Comparison of ENCODE assay signal across 7 cellular contexts in genomic region chr22:17036842-17037711, GRCh38. TPM values are rescaled to one million over a fixed set of nuclear protein-coding genes. Genes with fewer than 3 reads are reported as not detected.
DNase-seq lines count a peak whose midpoint lies in the region; ATAC-seq, FAIRE-seq and TF ChIP-seq lines count a peak whose summit lies in the region.
"Not testable (repeated sequence)": the region's sequence is repeated elsewhere in the genome, so short reads cannot be mapped to it uniquely, and the experiment has no call there.

No MANE protein-coding gene starts in this region.

- H3K4me3 Mint-ChIP-seq in T-cell, result peak overlapping the region; percentile 47 to 76 (median 49)

- H3K9me1 ChIP-seq in K562 (ENCODE audit: control insufficient read depth, insufficient read depth, low read length), result not testable (repeated sequence)

- FAIRE-seq in GM12892 (lab: Jason Lieb, UNC), result peak; percentile 81
- peak; percentile 64 for FAIRE-seq in K562 (lab: Jason Lieb, UNC)

- TSS peak; percentile 62 for BruUV-seq in K562 (replicated peaks; lab: Mats Ljungman, UMichigan)

- peak overlapping the region; percentile 58 for H3K4me3 ChIP-seq in LNCaP clone FGC (ENCODE audit: low read depth, low read length)
- peak overlapping the region; percentile 79 for H3K4me3 ChIP-seq in K562
- H3K4me3 ChIP-seq in heart left ventricle, result peak overlapping the region in 11 of 12 donors; percentile 28 to 60 (median 48)
- peak overlapping the region; percentile 24 to 27 for H3K4me3 ChIP-seq in prostate gland

- H3K27ac ChIP-seq in K562 (ENCODE audit: extremely low read depth, low read depth, low read length) (peak overlapping the region; percentile 84), heart left ventricle (peak overlapping the region in 8 of 12 donors; percentile 15 to 53 (median 43))
- H3K27ac ChIP-seq in prostate gland, result not testable (repeated sequence)

- not testable (repeated sequence) for H4K20me1 ChIP-seq in K562 (replicated peaks; ENCODE audit: control insufficient read depth, insufficient read depth, low read length)

- intact Hi-C loops in K562 (cut with micrococcal nuclease); heart left ventricle (cut with DNase I); prostate gland (cut with DNase I): not testable (repeated sequence)

- H3K36me3 Mint-ChIP-seq in T-cell, result not testable (repeated sequence)

- peaks cover 15 to 27% of the 10 kb centered on the region in 2 donors for H3K27me3 Mint-ChIP-seq in T-cell

- H3K9me3 ChIP-seq in K562 (replicated peaks; ENCODE audit: control insufficient read depth, insufficient read depth, low read depth, low read length); heart left ventricle; prostate gland: not testable (repeated sequence)

- peak; percentile 54 for ATAC-seq in HG02610 (IDR thresholded peaks at IDR 0.05; ENCODE audit: unreplicated experiment)
- peak; percentile 79 to 89 (median 86) for ATAC-seq in T-cell (replicated peaks in 1 of 4)
- peak; percentile 93 for ATAC-seq in K562
- peak; percentile 75 to 91 (median 90) for ATAC-seq in heart left ventricle

- not testable (repeated sequence) for DNase-seq in GM12892 (ENCODE audit: insufficient read length); LNCaP clone FGC (ENCODE audit: low read depth); T-cell; prostate gland (ENCODE audit: low spot score)
- DNase-seq in K562 (ENCODE audit: extremely low read depth in 1 of 4, low spot score in 3 of 4) (peak; percentile 46 to 65 (median 50)), heart left ventricle (peak in 1 of 5 donors; percentile 70)

- WGBS in K562 (ENCODE audit: insufficient coverage, low coverage, missing lambda C conversion rate), result 7% methylated on average over 28 of the region's 56 CpGs
- 26 to 79% (median 30%) methylated on average over 8 to 38 of the region's 56 CpGs for WGBS in heart left ventricle, 4 donors
- WGBS in prostate gland, result 49% methylated on average over 28 of the region's 56 CpGs

- in situ Hi-C loops in K562 (cut with MboI), result loop anchor here (10.0 kb wide), 1 partner anchor 1158 kb away; no protein-coding TSS in a partner anchor

- CTCF ChIA-PET in T-cell (lab: Charles Lee); K562 (lab: Yijun Ruan, JAX; ENCODE audit: low intra/inter-chr PET ratio): not testable (repeated sequence)

- peak overlapping the region; percentile 73 for H3K4me2 ChIP-seq in K562 (ENCODE audit: insufficient read depth, low read length)

- peaks cover 43% of the 10 kb centered on the region for H3K79me2 ChIP-seq in K562 (ENCODE audit: control insufficient read depth, insufficient read depth, low read length)

- peaks cover 6 to 14% (median 13%) of the 10 kb centered on the region in 3 donors for H3K4me1 Mint-ChIP-seq in T-cell

- POLR2A ChIA-PET in T-cell (lab: Charles Lee), result not testable (repeated sequence)
- POLR2A ChIA-PET in K562 (lab: Yijun Ruan, JAX), result interaction anchor here (1.0 kb wide), 1 partner anchor 10 kb away, joined by 3 read pairs; no protein-coding TSS in a partner anchor

- peak overlapping the region; percentile 86 to 91 for H3K9ac ChIP-seq in K562 (ENCODE audit: insufficient read depth in 1 of 2, low read depth in 2 of 2, low read length in 2 of 2)

- H3K9me3 Mint-ChIP-seq in T-cell, result not testable (repeated sequence)

- peaks cover 2 to 16% of the 10 kb centered on the region in 2 experiments; a peak in 2 of 5 replicates for H3K4me1 ChIP-seq in K562 (replicated peaks in 1 of 2; ENCODE audit: control insufficient read depth in 2 of 2, insufficient read depth in 2 of 2, low read length in 2 of 2)
- not testable (repeated sequence) for H3K4me1 ChIP-seq in heart left ventricle; prostate gland (replicated peaks)

- H3K27me3 ChIP-seq in K562 (ENCODE audit: control insufficient read depth in 2 of 2, insufficient read depth in 2 of 2, low read length in 2 of 2); prostate gland (replicated peaks; ENCODE audit: insufficient read depth): not testable (repeated sequence)
- peaks cover 0 to 32% (median 7%) of the 10 kb centered on the region in 9 donors for H3K27me3 ChIP-seq in heart left ventricle

- TF ChIP-seq EP300 in K562 (IDR thresholded peaks at IDR 0.05; ENCODE audit: low read length), result not testable (repeated sequence)

- H3K27ac Mint-ChIP-seq in T-cell, result not testable (repeated sequence)

- not testable (repeated sequence) for TF ChIP-seq RAD21 in K562 (CRISPR knock-in tag; conservative IDR thresholded peaks at IDR 0.05 in 1 of 2, IDR thresholded peaks at IDR 0.05 in 1 of 2)

- TF ChIP-seq CTCF in LNCaP clone FGC (IDR thresholded peaks at IDR 0.05; ENCODE audit: control insufficient read depth, extremely low read depth, insufficient read depth); K562 (IDR thresholded peaks at IDR 0.05 in 2 of 3, conservative IDR thresholded peaks at IDR 0.05 in 1 of 3; ENCODE audit: insufficient read depth in 2 of 3, low read depth in 1 of 3, low read length in 3 of 3); heart left ventricle (IDR thresholded peaks at IDR 0.05); prostate gland (IDR thresholded peaks at IDR 0.05): not testable (repeated sequence)

- not testable (repeated sequence) for TF ChIP-seq POLR2A in GM12892 (IDR thresholded peaks at IDR 0.05; ENCODE audit: low read depth, low read length); heart left ventricle (IDR thresholded peaks at IDR 0.05); prostate gland (IDR thresholded peaks at IDR 0.05)
- TF ChIP-seq POLR2A in K562 (conservative IDR thresholded peaks at IDR 0.05), result 0 out of 2 replicates have a peak, but pooled peaks have one; percentile 41

- H3K36me3 ChIP-seq in K562 (ENCODE audit: control insufficient read depth, insufficient read depth, low read length); heart left ventricle; prostate gland: not testable (repeated sequence)

- peak overlapping the region; percentile 89 for H2AFZ ChIP-seq in K562 (ENCODE audit: low read depth, low read length)

TF ChIP-seq in K562, 482 proteins besides CTCF, POLR2A, EP300 and RAD21 (continues in another document):
- TF ChIP-seq ZNF583 (CRISPR knock-in tag; IDR thresholded peaks at IDR 0.05) (peak; percentile 53; the same call in 1 of the 2 replicates), L3MBTL2 (IDR thresholded peaks at IDR 0.05) (peak; percentile 89), EP400 (IDR thresholded peaks at IDR 0.05) (peak; percentile 48)

RNA-seq across cellular contexts. Expression of gene GAB4, which starts 29.1 kb away (rescaled TPM):
- not detected for polyA plus RNA-seq in GM12892 (2012; ENCODE audit: missing spikeins)
- under 1 TPM in 1 of 5 donors, not detected in 4; 0.28 TPM for total RNA-seq in T-cell
- 0.16 TPM in 1 of 2 replicates, not detected in the other for total RNA-seq in K562 (2011; cell fraction: chromatin; rRNA removed; ENCODE audit: low replicate concordance)
- total RNA-seq in K562 (2011; cell fraction: nucleolus; rRNA removed), result not detected in 2 replicates
- total RNA-seq in K562 (2011; cell fraction: nucleoplasm; rRNA removed), result 0.23 and 0.44 TPM in 2 replicates
- total RNA-seq in K562 (2014; rRNA removed), result not detected in 2 replicates
- not detected in 2 replicates for total RNA-seq in K562 (2014; rRNA removed; fragmentation: Illumina TruSeq; extraction: Trizol)
- total RNA-seq in K562 (2015; rRNA removed; fragmentation: Illumina TruSeq; extraction: Trizol), result 0.11 TPM in 1 of 2 replicates, not detected in the other
- 0.25 TPM in 1 of 2 replicates, not detected in the other for total RNA-seq in K562 (2021)
- not detected in 2 replicates for polyA plus RNA-seq in K562 (2011; rRNA removed)
- polyA plus RNA-seq in K562 (2011; cell fraction: cytosol; rRNA removed), result 0.06 TPM in 1 of 2 replicates, not detected in the other
- 0.06 and 0.14 TPM in 2 replicates for polyA plus RNA-seq in K562 (2011; cell fraction: nucleus; rRNA removed)
- 0.07 and 0.10 TPM in 2 replicates for polyA plus RNA-seq in K562 (2012)
- polyA plus RNA-seq in K562 (2014; fragmentation: Illumina TruSeq; extraction: Trizol), result 0.04 and 0.06 TPM in 2 replicates
- under 1 TPM in 1 of 2 experiments, not detected in 1; 0.04 TPM for polyA plus RNA-seq in K562 (2014; fragmentation: Nextera tagmentation; extraction: Ambion mirVana)
- polyA plus RNA-seq in K562 (2014; rRNA removed), result 0.16 TPM in 1 of 2 replicates, not detected in the other
- 0.12 TPM in 1 of 2 replicates, not detected in the other for polyA minus RNA-seq in K562 (2011; rRNA and poly(A)+ RNA removed)
- not detected in 2 replicates for polyA minus RNA-seq in K562 (2011; cell fraction: cytosol; rRNA and poly(A)+ RNA removed)
- polyA minus RNA-seq in K562 (2011; cell fraction: nucleus; rRNA and poly(A)+ RNA removed), result not detected in 2 replicates
- total RNA-seq in heart left ventricle, result not detected
- not detected for polyA plus RNA-seq in heart left ventricle
- 1 to 10 TPM in 1 of 2 donors, not detected in 1; 3.4 TPM for total RNA-seq in prostate gland

RNA-seq across cellular contexts. Expression of gene IL17RA, which starts 47.7 kb away (rescaled TPM):
- polyA plus RNA-seq in GM12892 (2012; ENCODE audit: missing spikeins), result 1.4 TPM
- total RNA-seq in T-cell, result 10 to 100 TPM; 38.8 to 72.7 (median 61.8) TPM
- 18.2 and 21.4 TPM in 2 replicates for total RNA-seq in K562 (2011; cell fraction: chromatin; rRNA removed; ENCODE audit: low replicate concordance)
- 21.4 and 22.8 TPM in 2 replicates for total RNA-seq in K562 (2011; cell fraction: nucleolus; rRNA removed)
- total RNA-seq in K562 (2011; cell fraction: nucleoplasm; rRNA removed), result 21.7 and 23.7 TPM in 2 replicates
- total RNA-seq in K562 (2014; rRNA removed), result 4.4 and 6.6 TPM in 2 replicates
- total RNA-seq in K562 (2014; rRNA removed; fragmentation: Illumina TruSeq; extraction: Trizol), result 2.1 and 2.8 TPM in 2 replicates
- total RNA-seq in K562 (2015; rRNA removed; fragmentation: Illumina TruSeq; extraction: Trizol), result 3.7 and 4.1 TPM in 2 replicates
- 11.4 and 11.8 TPM in 2 replicates for total RNA-seq in K562 (2021)
- 6.5 and 7.2 TPM in 2 replicates for polyA plus RNA-seq in K562 (2011; rRNA removed)
- polyA plus RNA-seq in K562 (2011; cell fraction: cytosol; rRNA removed), result 5.1 and 11.4 TPM in 2 replicates
- 8.8 and 13.0 TPM in 2 replicates for polyA plus RNA-seq in K562 (2011; cell fraction: nucleus; rRNA removed)
- polyA plus RNA-seq in K562 (2012), result 5.1 and 7.5 TPM in 2 replicates
- 3.1 and 3.8 TPM in 2 replicates for polyA plus RNA-seq in K562 (2014; fragmentation: Illumina TruSeq; extraction: Trizol)
- polyA plus RNA-seq in K562 (2014; fragmentation: Nextera tagmentation; extraction: Ambion mirVana), result under 1 TPM; 0.17 to 0.21 TPM
- 5.7 and 6.9 TPM in 2 replicates for polyA plus RNA-seq in K562 (2014; rRNA removed)
- polyA minus RNA-seq in K562 (2011; rRNA and poly(A)+ RNA removed), result 5.4 and 6.7 TPM in 2 replicates
- polyA minus RNA-seq in K562 (2011; cell fraction: cytosol; rRNA and poly(A)+ RNA removed), result 3.1 and 4.1 TPM in 2 replicates
- polyA minus RNA-seq in K562 (2011; cell fraction: nucleus; rRNA and poly(A)+ RNA removed), result 7.7 and 10.1 TPM in 2 replicates
- total RNA-seq in heart left ventricle, result 10 to 100 TPM in 3 of 9 donors, 1 to 10 TPM in 6; 5.8 to 23.1 (median 9.4) TPM
- polyA plus RNA-seq in heart left ventricle, result 1 to 10 TPM; 3.1 to 7.8 TPM
- total RNA-seq in prostate gland, result 10 to 100 TPM; 16.1 to 17.4 TPM

Comparison
In these comparisons a context has a peak if more than half of its experiments do, and no peak if none do; other contexts are left out.
1. H3K4me3 ChIP-seq: peak in every context shown above with its lines; median percentile 79 in K562; 58 in LNCaP clone FGC; 48 in heart left ventricle; 26 in prostate gland.